20 cellular contexts compared by ENCODE assay signal in genomic region chr14:100526632-100527031, GRCh38.
DNase-seq lines count a peak whose midpoint lies in the region; ATAC-seq, FAIRE-seq and TF ChIP-seq lines count a peak whose summit lies in the region.
"Had no signal": no experiment of that assay in that cellular context is flagged by ENCODE, and none has a peak within 500 bp of the region (broad histone marks: within the 10 kb centered on the region; RNA-seq: fewer than 3 reads in every experiment).

No MANE protein-coding gene starts in this region.

- no peaks in the 10 kb centered on the region for H3K4me1 Mint-ChIP-seq in activated T-cell treated with anti-CD3 and anti-CD28 coated beads, Interleukin-2, amount 50 U/mL, for 24 hours (ENCODE audit: low read depth)
- H3K4me1 Mint-ChIP-seq in activated T-cell treated with anti-CD3 and anti-CD28 coated beads, Interleukin-2, amount 50 U/mL, for 72 hours (ENCODE audit: low read depth), result no peaks in the 10 kb centered on the region
- H3K4me1 Mint-ChIP-seq: activated naive CD8-positive, alpha-beta T cell treated with anti-CD3 and anti-CD28 coated beads for 36 hours; immature natural killer cell; naive thymus-derived CD4-positive, alpha-beta T cell; stimulated activated naive B cell treated with anti-CD40 and anti-IgM and Interleukin-4, amounts not matched to agents 10 μg/mL and 1 μg/mL and 100 μg/mL, for 72 hours had no signal

- WGBS in spleen, 5 donors, result 91 to 98% (median 93%) methylated on average over 2 of the region's 2 CpGs

- H3K4me3 ChIP-seq in spleen, result no peak overlapping the region
- H3K4me3 ChIP-seq: dorsolateral prefrontal cortex, HAP-1, uterus had no signal

- intact Hi-C loops in spleen (cut with DNase I; ENCODE audit: low total_unique reads), result loop anchor here (5.0 kb wide), 1 partner anchor 121 kb away; no protein-coding TSS in a partner anchor

- H3K27ac Mint-ChIP-seq in activated T-cell treated with anti-CD3 and anti-CD28 coated beads, Interleukin-2, amount 50 U/mL, for 24 hours, result no peak overlapping the region
- H3K27ac Mint-ChIP-seq in activated T-cell treated with anti-CD3 and anti-CD28 coated beads, Interleukin-2, amount 50 U/mL, for 72 hours, result no peak overlapping the region
- H3K27ac Mint-ChIP-seq: activated naive CD8-positive, alpha-beta T cell treated with anti-CD3 and anti-CD28 coated beads for 36 hours; CD14-positive monocyte; immature natural killer cell; naive thymus-derived CD4-positive, alpha-beta T cell; stimulated activated naive B cell treated with anti-CD40 and anti-IgM and Interleukin-4, amounts not matched to agents 10 μg/mL and 1 μg/mL and 100 μg/mL, for 72 hours had no signal

- H3K4me3 Mint-ChIP-seq in activated T-cell treated with anti-CD3 and anti-CD28 coated beads, Interleukin-2, amount 50 U/mL, for 24 hours, result no peak overlapping the region
- H3K4me3 Mint-ChIP-seq in activated T-cell treated with anti-CD3 and anti-CD28 coated beads, Interleukin-2, amount 50 U/mL, for 72 hours, result no peak overlapping the region
- H3K4me3 Mint-ChIP-seq: activated naive CD8-positive, alpha-beta T cell treated with anti-CD3 and anti-CD28 coated beads for 36 hours; CD14-positive monocyte; immature natural killer cell; naive thymus-derived CD4-positive, alpha-beta T cell; stimulated activated naive B cell treated with anti-CD40 and anti-IgM and Interleukin-4, amounts not matched to agents 10 μg/mL and 1 μg/mL and 100 μg/mL, for 72 hours had no signal

- peak; percentile 9 for DNase-seq in activated T-cell treated with anti-CD3 and anti-CD28 coated beads, Interleukin-2, amount 50 U/mL, for 24 hours
- no peak for DNase-seq in activated T-cell treated with anti-CD3 and anti-CD28 coated beads, Interleukin-2, amount 50 U/mL, for 72 hours
- DNase-seq in HTR-8/SVneo (ENCODE audit: insufficient read length, low spot score) (no peak), fibroblast of gingiva (ENCODE audit: low read depth) (peak; percentile 21), spleen (peak; percentile 32), OCI-M2 (lab: John Stamatoyannopoulos, UW; ENCODE audit: unreplicated experiment) (no peak), DMS153 (lab: John Stamatoyannopoulos, UW) (no peak)
- DNase-seq: activated CD8-positive, alpha-beta memory T cell treated with anti-CD3 and anti-CD28 coated beads for 24 hours; activated naive CD8-positive, alpha-beta T cell treated with anti-CD3 and anti-CD28 coated beads for 36 hours; DMS79; NCI-H1417 treated with DMSO at 0.1 percent for 48 hours; stimulated activated CD4-positive, alpha-beta T cell treated with anti-CD3 and anti-CD28 coated beads, Interleukin-12 subunit alpha, Interleukin-12 subunit beta, amount 100 ng/mL, for 4 hours; stimulated activated naive B cell treated with anti-CD40 and anti-IgM and Interleukin-4, amounts not matched to agents 10 μg/mL and 1 μg/mL and 100 μg/mL, for 72 hours; uterus had no signal

- no peaks in the 10 kb centered on the region for H3K27me3 Mint-ChIP-seq in activated T-cell treated with anti-CD3 and anti-CD28 coated beads, Interleukin-2, amount 50 U/mL, for 24 hours
- H3K27me3 Mint-ChIP-seq in activated T-cell treated with anti-CD3 and anti-CD28 coated beads, Interleukin-2, amount 50 U/mL, for 72 hours (ENCODE audit: low read depth), result no peaks in the 10 kb centered on the region
- H3K27me3 Mint-ChIP-seq: activated naive CD8-positive, alpha-beta T cell treated with anti-CD3 and anti-CD28 coated beads for 36 hours; naive thymus-derived CD4-positive, alpha-beta T cell; stimulated activated naive B cell treated with anti-CD40 and anti-IgM and Interleukin-4, amounts not matched to agents 10 μg/mL and 1 μg/mL and 100 μg/mL, for 72 hours had no signal

- no peak for TF ChIP-seq CTCF in spleen (IDR thresholded peaks at IDR 0.05 in 8 of 11, conservative IDR thresholded peaks at IDR 0.05 in 3 of 11)

- H3K27ac ChIP-seq in spleen, result no peak overlapping the region
- H3K27ac ChIP-seq: dorsolateral prefrontal cortex, uterus had no signal

- H3K36me3 Mint-ChIP-seq in activated T-cell treated with anti-CD3 and anti-CD28 coated beads, Interleukin-2, amount 50 U/mL, for 24 hours (ENCODE audit: low read depth), result peaks cover 4% of the 10 kb centered on the region
- H3K36me3 Mint-ChIP-seq in activated T-cell treated with anti-CD3 and anti-CD28 coated beads, Interleukin-2, amount 50 U/mL, for 72 hours (ENCODE audit: insufficient read depth in 2 of 2), result no peaks in the 10 kb centered on the region
- H3K36me3 Mint-ChIP-seq: activated naive CD8-positive, alpha-beta T cell treated with anti-CD3 and anti-CD28 coated beads for 36 hours; immature natural killer cell had no signal

- no peaks in the 10 kb centered on the region for H3K27me3 ChIP-seq in spleen (replicated peaks in 1 of 7)
- H3K27me3 ChIP-seq: dorsolateral prefrontal cortex, uterus had no signal

- H3K36me3 ChIP-seq in spleen, result peaks cover 0 to 61% (median 14%) of the 10 kb centered on the region in 6 donors
- H3K36me3 ChIP-seq: HAP-1, uterus had no signal

- H3K9me3 ChIP-seq in spleen, result no peaks in the 10 kb centered on the region
- H3K9me3 ChIP-seq: HAP-1, uterus had no signal

- H3K4me1 ChIP-seq in spleen, result peaks cover 0 to 9% (median 0%) of the 10 kb centered on the region in 6 donors
- H3K4me1 ChIP-seq: HAP-1, uterus had no signal

- peak; percentile 100 for FAIRE-seq in HTR-8/SVneo (lab: Jason Lieb, UNC)

- no peak for ATAC-seq in activated T-cell treated with anti-CD3 and anti-CD28 coated beads, Interleukin-2, amount 50 U/mL, for 72 hours (replicated peaks in 1 of 2)
- no peak for ATAC-seq in GM21528 (IDR thresholded peaks at IDR 0.05; ENCODE audit: low FRiP score, unreplicated experiment)
- ATAC-seq: naive thymus-derived CD4-positive, alpha-beta T cell; stimulated activated naive B cell treated with anti-CD40 and anti-IgM and Interleukin-4, amounts not matched to agents 10 μg/mL and 1 μg/mL and 100 μg/mL, for 72 hours had no signal

- no peaks in the 10 kb centered on the region for H3K9me3 Mint-ChIP-seq in activated T-cell treated with anti-CD3 and anti-CD28 coated beads, Interleukin-2, amount 50 U/mL, for 24 hours
- H3K9me3 Mint-ChIP-seq in activated T-cell treated with anti-CD3 and anti-CD28 coated beads, Interleukin-2, amount 50 U/mL, for 72 hours, result no peaks in the 10 kb centered on the region
- H3K9me3 Mint-ChIP-seq: activated naive CD8-positive, alpha-beta T cell treated with anti-CD3 and anti-CD28 coated beads for 36 hours; CD14-positive monocyte; immature natural killer cell; naive thymus-derived CD4-positive, alpha-beta T cell; stimulated activated naive B cell treated with anti-CD40 and anti-IgM and Interleukin-4, amounts not matched to agents 10 μg/mL and 1 μg/mL and 100 μg/mL, for 72 hours had no signal

- TF ChIP-seq POLR2A in spleen (IDR thresholded peaks at IDR 0.05), result no peak

Comparison
In these comparisons a context has a peak if more than half of its experiments do, and no peak if none do; other contexts are left out.
1. DNase-seq: peak in activated T-cell treated with anti-CD3 and anti-CD28 coated beads, Interleukin-2, amount 50 U/mL, for 24 hours (single experiment), fibroblast of gingiva (single experiment) and spleen (single experiment); none in activated T-cell treated with anti-CD3 and anti-CD28 coated beads, Interleukin-2, amount 50 U/mL, for 72 hours (0 of 2), HTR-8/SVneo (single experiment), OCI-M2 (single experiment) and DMS153 (single experiment).